In genomic region chr1:192158181-192158580, GRCh38 we compare ENCODE assay signal across 11 cellular contexts. TPM values are rescaled to one million over a fixed set of nuclear protein-coding genes. Genes with fewer than 3 reads are reported as not detected.
DNase-seq lines count a peak whose midpoint lies in the region; ATAC-seq lines count a peak whose summit lies in the region.
"Had no signal": no experiment of that assay in that cellular context is flagged by ENCODE, and none has a peak within 500 bp of the region (broad histone marks: within the 10 kb centered on the region; RNA-seq: fewer than 3 reads in every experiment).

TSS of gene RGS18 (plus strand) at chr1:192158462. CDS start at chr1:192158638, 176 bp downstream.

- no peak within 1 kb of the TSS for H3K27ac ChIP-seq in CD8-positive, alpha-beta memory T cell (ENCODE audit: low read depth, low read length)
- H3K27ac ChIP-seq: tibial artery had no signal

- H3K27me3 Mint-ChIP-seq in CD8-positive, alpha-beta memory T cell, result no peaks in the 10 kb centered on the region
- H3K27me3 Mint-ChIP-seq in naive thymus-derived CD8-positive, alpha-beta T cell, result no peaks in the 10 kb centered on the region

- H3K9me3 Mint-ChIP-seq in CD8-positive, alpha-beta memory T cell, result peaks cover 0 to 7% (median 2%) of the 10 kb centered on the region in 5 donors
- H3K9me3 Mint-ChIP-seq in naive thymus-derived CD8-positive, alpha-beta T cell, result peaks cover 0 to 4% (median 0%) of the 10 kb centered on the region in 9 donors

- no peaks in the 10 kb centered on the region for H3K36me3 ChIP-seq in CD8-positive, alpha-beta memory T cell (ENCODE audit: insufficient read depth, low read length)
- H3K36me3 ChIP-seq: tibial artery had no signal

- DNase-seq in CD8-positive, alpha-beta memory T cell, result no peak
- peak; percentile 28 for DNase-seq in Jurkat, Clone E6-1 (ENCODE audit: low read depth, low spot score)
- DNase-seq in fibroblast of peridontal ligament (ENCODE audit: extremely low read depth) (peak; percentile 86), NCI-H82 treated with DMSO at 0.1 percent for 48 hours (lab: John Stamatoyannopoulos, UW; ENCODE audit: unreplicated experiment) (no peak)
- DNase-seq in naive thymus-derived CD8-positive, alpha-beta T cell, result no peak
- DNase-seq: C1 segment of cervical spinal cord had no signal

- no peaks in the 10 kb centered on the region for H3K36me3 Mint-ChIP-seq in CD8-positive, alpha-beta memory T cell
- no peaks in the 10 kb centered on the region for H3K36me3 Mint-ChIP-seq in naive thymus-derived CD8-positive, alpha-beta T cell

- CTCF ChIA-PET in CD8-positive, alpha-beta memory T cell (lab: Charles Lee), result no interaction called here

- H3K4me1 ChIP-seq in CD8-positive, alpha-beta memory T cell (ENCODE audit: insufficient read depth, low read length), result no peaks in the 10 kb centered on the region
- H3K4me1 ChIP-seq: tibial artery had no signal

- peak; percentile 75 for ATAC-seq in GM21515 (IDR thresholded peaks at IDR 0.05; ENCODE audit: unreplicated experiment)
- ATAC-seq in naive thymus-derived CD8-positive, alpha-beta T cell, result no peak
- no peak for ATAC-seq in HG03097 (IDR thresholded peaks at IDR 0.05; ENCODE audit: low FRiP score, unreplicated experiment)
- ATAC-seq in HG02759 (IDR thresholded peaks at IDR 0.05; ENCODE audit: unreplicated experiment), result no peak
- ATAC-seq: activated CD4-positive, CD25-positive, alpha-beta regulatory T cell treated with anti-CD3 and anti-CD28 coated beads, Interleukin-2, amount 50 U/mL, for 24 hours had no signal

- no peaks in the 10 kb centered on the region for H3K4me1 Mint-ChIP-seq in CD8-positive, alpha-beta memory T cell
- peaks cover 0 to 2% (median 0%) of the 10 kb centered on the region in 4 donors for H3K4me1 Mint-ChIP-seq in naive thymus-derived CD8-positive, alpha-beta T cell

- no peaks in the 10 kb centered on the region for H3K9me3 ChIP-seq in CD8-positive, alpha-beta memory T cell (ENCODE audit: low read length)
- H3K9me3 ChIP-seq: tibial artery had no signal

- POLR2A ChIA-PET in CD8-positive, alpha-beta memory T cell (lab: Charles Lee), result no interaction called here
- POLR2A ChIA-PET in naive thymus-derived CD8-positive, alpha-beta T cell (lab: Charles Lee), result no interaction called here

- H3K4me3 ChIP-seq in CD8-positive, alpha-beta memory T cell (ENCODE audit: low read length), result no peak within 1 kb of the TSS
- no peak within 1 kb of the TSS for H3K4me3 ChIP-seq in Jurkat, Clone E6-1 (ENCODE audit: low read length)
- H3K4me3 ChIP-seq: tibial artery had no signal

- no peaks in the 10 kb centered on the region for H3K27me3 ChIP-seq in CD8-positive, alpha-beta memory T cell (ENCODE audit: insufficient read depth, low read length, poor library complexity, severe bottlenecking)
- H3K27me3 ChIP-seq: tibial artery had no signal

- H3K4me3 Mint-ChIP-seq in CD8-positive, alpha-beta memory T cell, result peak within 1 kb of the TSS in 6 of 7 donors; percentile 3 to 78 (median 30)
- H3K4me3 Mint-ChIP-seq in naive thymus-derived CD8-positive, alpha-beta T cell, result peak within 1 kb of the TSS in 1 of 10 donors; percentile 67

- peak within 1 kb of the TSS in 1 of 8 donors; percentile 50 for H3K27ac Mint-ChIP-seq in CD8-positive, alpha-beta memory T cell
- H3K27ac Mint-ChIP-seq in naive thymus-derived CD8-positive, alpha-beta T cell, result peak within 1 kb of the TSS in 1 of 10 donors; percentile 36

RNA-seq across cellular contexts. Expression of gene RGS18, which starts in this region (rescaled TPM):
- under 1 TPM; 0.15 to 0.42 TPM for total RNA-seq in CD8-positive, alpha-beta memory T cell
- 1.6 TPM for polyA plus RNA-seq in CD8-positive, alpha-beta memory T cell
- polyA plus RNA-seq in Jurkat, Clone E6-1 (2012; ENCODE audit: insufficient read depth, insufficient read length), result 5.5 TPM
- under 1 TPM in 1 of 2 experiments, not detected in 1; 0.41 TPM for total RNA-seq in naive thymus-derived CD8-positive, alpha-beta T cell
- polyA plus RNA-seq in naive thymus-derived CD8-positive, alpha-beta T cell, result not detected

Comparison
In these comparisons a context has a peak if more than half of its experiments do, and no peak if none do; other contexts are left out.
1. DNase-seq: peak in Jurkat, Clone E6-1 (single experiment) and fibroblast of peridontal ligament (single experiment); none in CD8-positive, alpha-beta memory T cell (0 of 5), naive thymus-derived CD8-positive, alpha-beta T cell (0 of 10) and NCI-H82 treated with DMSO at 0.1 percent for 48 hours (single experiment).